Comparison of ENCODE assay signal across 8 cellular contexts in genomic region chr5:74201334-74202081, GRCh38.
DNase-seq lines count a peak whose midpoint lies in the region; ATAC-seq and TF ChIP-seq lines count a peak whose summit lies in the region.

No MANE protein-coding gene starts in this region.

- no peak overlapping the region for H3K9ac ChIP-seq in endodermal cell (ENCODE audit: extremely low read depth, low read length, poor library complexity, severe bottlenecking)

- intact Hi-C loops in CD4-positive, alpha-beta T cell (cut with DNase I, micrococcal nuclease): no loop called here

- H3K27me3 Mint-ChIP-seq in CD4-positive, alpha-beta T cell: peaks cover 9% of the 10 kb centered on the region
- H3K27me3 Mint-ChIP-seq in endodermal cell (ENCODE audit: insufficient read depth): peaks cover 5% of the 10 kb centered on the region

- H3K27ac ChIP-seq in CD4-positive, alpha-beta T cell (ENCODE audit: low read depth, low read length): no peak overlapping the region
- H3K27ac ChIP-seq in endodermal cell (ENCODE audit: low read depth, low read length): no peak overlapping the region

- DNase-seq in DMS53 (lab: John Stamatoyannopoulos, UW): peak; percentile 65
- peak; percentile 26 to 75 for DNase-seq in lung microvascular endothelial cell (ENCODE audit: low read depth in 2 of 2)
- no peak for DNase-seq in CD4-positive, alpha-beta T cell
- no peak for DNase-seq in NOMO-1 treated with dmso at 0.1 percent for 144 hours (lab: John Stamatoyannopoulos, UW; ENCODE audit: unreplicated experiment)
- no peak for DNase-seq in endodermal cell

- CTCF ChIA-PET in CD4-positive, alpha-beta T cell (lab: Charles Lee): no interaction called here

- no peaks in the 10 kb centered on the region for H3K9me3 Mint-ChIP-seq in CD4-positive, alpha-beta T cell
- H3K9me3 Mint-ChIP-seq in endodermal cell: no peaks in the 10 kb centered on the region

- no peaks in the 10 kb centered on the region for H3K36me3 Mint-ChIP-seq in CD4-positive, alpha-beta T cell (ENCODE audit: low read depth)
- H3K36me3 Mint-ChIP-seq in endodermal cell (ENCODE audit: low read depth): no peaks in the 10 kb centered on the region

- ATAC-seq in GM19467 (IDR thresholded peaks at IDR 0.05; ENCODE audit: unreplicated experiment) (peak; percentile 64), HG03469 (IDR thresholded peaks at IDR 0.05; ENCODE audit: unreplicated experiment) (peak; percentile 41), SK-N-SH treated with all-trans-retinoic acid at 6 μM for 48 hours (peak; percentile 78)
- no peak for ATAC-seq in CD4-positive, alpha-beta T cell (ENCODE audit: poor library complexity)

- no peaks in the 10 kb centered on the region for H3K4me1 Mint-ChIP-seq in CD4-positive, alpha-beta T cell (ENCODE audit: low read depth)
- peaks cover 2% of the 10 kb centered on the region for H3K4me1 Mint-ChIP-seq in endodermal cell

- no peaks in the 10 kb centered on the region for H3K27me3 ChIP-seq in CD4-positive, alpha-beta T cell (ENCODE audit: control insufficient read depth, insufficient read depth, low read length)
- no peaks in the 10 kb centered on the region for H3K27me3 ChIP-seq in endodermal cell (ENCODE audit: control insufficient read depth, insufficient read depth, low read length, poor library complexity, severe bottlenecking)

- H3K9me3 ChIP-seq in CD4-positive, alpha-beta T cell (ENCODE audit: control insufficient read depth, low read length): no peaks in the 10 kb centered on the region
- H3K9me3 ChIP-seq in endodermal cell (ENCODE audit: control insufficient read depth, low read length): no peaks in the 10 kb centered on the region

- H3K27ac Mint-ChIP-seq in CD4-positive, alpha-beta T cell: no peak overlapping the region
- no peak overlapping the region for H3K27ac Mint-ChIP-seq in endodermal cell

- H3K36me3 ChIP-seq in endodermal cell (ENCODE audit: control insufficient read depth, insufficient read depth, low read length): no peaks in the 10 kb centered on the region

- POLR2A ChIA-PET in CD4-positive, alpha-beta T cell (lab: Charles Lee): interaction anchor here (0.6 kb wide), 1 partner anchor 88 kb away, joined by 3 read pairs; no protein-coding TSS in a partner anchor

- H3K4me3 Mint-ChIP-seq in CD4-positive, alpha-beta T cell: no peak overlapping the region
- H3K4me3 Mint-ChIP-seq in endodermal cell: no peak overlapping the region

- WGBS in endodermal cell (ENCODE audit: insufficient coverage in 1 of 2, insufficient read length in 1 of 2), 2 experiments: 92 to 93% methylated on average over 7 to 8 of the region's 8 CpGs

- no peak for TF ChIP-seq CTCF in CD4-positive, alpha-beta T cell (IDR thresholded peaks at IDR 0.05)
- no peak for TF ChIP-seq CTCF in endodermal cell (conservative IDR thresholded peaks at IDR 0.05)

- H3K4me3 ChIP-seq in endodermal cell (ENCODE audit: low read length): no peak overlapping the region

- no peaks in the 10 kb centered on the region for H3K4me1 ChIP-seq in endodermal cell (ENCODE audit: control insufficient read depth, insufficient read depth, low read length)

TF ChIP-seq in SK-N-SH treated with all-trans-retinoic acid at 6 μM for 48 hours, 23 proteins besides CTCF, POLR2A, EP300 and RAD21:
- TF ChIP-seq, protein P1, sequence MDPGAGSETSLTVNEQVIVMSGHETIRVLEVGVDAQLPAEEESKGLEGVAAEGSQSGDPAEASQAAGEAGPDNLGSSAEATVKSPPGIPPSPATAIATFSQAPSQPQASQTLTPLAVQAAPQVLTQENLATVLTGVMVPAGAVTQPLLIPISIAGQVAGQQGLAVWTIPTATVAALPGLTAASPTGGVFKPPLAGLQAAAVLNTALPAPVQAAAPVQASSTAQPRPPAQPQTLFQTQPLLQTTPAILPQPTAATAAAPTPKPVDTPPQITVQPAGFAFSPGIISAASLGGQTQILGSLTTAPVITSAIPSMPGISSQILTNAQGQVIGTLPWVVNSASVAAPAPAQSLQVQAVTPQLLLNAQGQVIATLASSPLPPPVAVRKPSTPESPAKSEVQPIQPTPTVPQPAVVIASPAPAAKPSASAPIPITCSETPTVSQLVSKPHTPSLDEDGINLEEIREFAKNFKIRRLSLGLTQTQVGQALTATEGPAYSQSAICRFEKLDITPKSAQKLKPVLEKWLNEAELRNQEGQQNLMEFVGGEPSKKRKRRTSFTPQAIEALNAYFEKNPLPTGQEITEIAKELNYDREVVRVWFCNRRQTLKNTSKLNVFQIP (CRISPR knock-in tag; IDR thresholded peaks at IDR 0.05; ENCODE audit: borderline replicate concordance, low read depth): no peak
- TF ChIP-seq TCF4 (CRISPR knock-in tag; IDR thresholded peaks at IDR 0.05; ENCODE audit: borderline replicate concordance) (no peak), ISL1 (CRISPR knock-in tag; IDR thresholded peaks at IDR 0.05) (no peak), ZFP3 (CRISPR knock-in tag; IDR thresholded peaks at IDR 0.05) (no peak), PPARA (CRISPR knock-in tag; IDR thresholded peaks at IDR 0.05; ENCODE audit: borderline replicate concordance) (no peak), SNAI2 (CRISPR knock-in tag; IDR thresholded peaks at IDR 0.05) (no peak)
- TF ChIP-seq, protein P2, sequence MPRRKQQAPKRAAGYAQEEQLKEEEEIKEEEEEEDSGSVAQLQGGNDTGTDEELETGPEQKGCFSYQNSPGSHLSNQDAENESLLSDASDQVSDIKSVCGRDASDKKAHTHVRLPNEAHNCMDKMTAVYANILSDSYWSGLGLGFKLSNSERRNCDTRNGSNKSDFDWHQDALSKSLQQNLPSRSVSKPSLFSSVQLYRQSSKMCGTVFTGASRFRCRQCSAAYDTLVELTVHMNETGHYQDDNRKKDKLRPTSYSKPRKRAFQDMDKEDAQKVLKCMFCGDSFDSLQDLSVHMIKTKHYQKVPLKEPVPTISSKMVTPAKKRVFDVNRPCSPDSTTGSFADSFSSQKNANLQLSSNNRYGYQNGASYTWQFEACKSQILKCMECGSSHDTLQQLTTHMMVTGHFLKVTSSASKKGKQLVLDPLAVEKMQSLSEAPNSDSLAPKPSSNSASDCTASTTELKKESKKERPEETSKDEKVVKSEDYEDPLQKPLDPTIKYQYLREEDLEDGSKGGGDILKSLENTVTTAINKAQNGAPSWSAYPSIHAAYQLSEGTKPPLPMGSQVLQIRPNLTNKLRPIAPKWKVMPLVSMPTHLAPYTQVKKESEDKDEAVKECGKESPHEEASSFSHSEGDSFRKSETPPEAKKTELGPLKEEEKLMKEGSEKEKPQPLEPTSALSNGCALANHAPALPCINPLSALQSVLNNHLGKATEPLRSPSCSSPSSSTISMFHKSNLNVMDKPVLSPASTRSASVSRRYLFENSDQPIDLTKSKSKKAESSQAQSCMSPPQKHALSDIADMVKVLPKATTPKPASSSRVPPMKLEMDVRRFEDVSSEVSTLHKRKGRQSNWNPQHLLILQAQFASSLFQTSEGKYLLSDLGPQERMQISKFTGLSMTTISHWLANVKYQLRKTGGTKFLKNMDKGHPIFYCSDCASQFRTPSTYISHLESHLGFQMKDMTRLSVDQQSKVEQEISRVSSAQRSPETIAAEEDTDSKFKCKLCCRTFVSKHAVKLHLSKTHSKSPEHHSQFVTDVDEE (CRISPR knock-in tag; IDR thresholded peaks at IDR 0.05): no peak

Comparison
In these comparisons a context has a peak if more than half of its experiments do, and no peak if none do; other contexts are left out.
1. DNase-seq: peak in DMS53 (single experiment) and lung microvascular endothelial cell (2 of 2); none in CD4-positive, alpha-beta T cell (0 of 10), NOMO-1 treated with dmso at 0.1 percent for 144 hours (single experiment) and endodermal cell (single experiment).